ENCODE assay signal across 10 cellular contexts in genomic region chr5:172150514-172151425, GRCh38. TPM values are rescaled to one million over a fixed set of nuclear protein-coding genes. Genes with fewer than 3 reads are reported as not detected.
A peak's percentile ranks its signal among the peaks of the same experiment; 100 is the strongest.
DNase-seq lines count a peak whose midpoint lies in the region; ATAC-seq and TF ChIP-seq lines count a peak whose summit lies in the region.
"Had no signal": no experiment of that assay in that cellular context is flagged by ENCODE, and none has a peak within 500 bp of the region (broad histone marks: within the 10 kb centered on the region; RNA-seq: fewer than 3 reads in every experiment).

No MANE protein-coding gene starts in this region.

- 70% methylated on average over 10 of the region's 16 CpGs for WGBS in suprapubic skin

- peaks cover 7% of the 10 kb centered on the region for H3K4me1 ChIP-seq in suprapubic skin
- H3K4me1 ChIP-seq: A549 had no signal

- TF ChIP-seq CTCF in suprapubic skin (IDR thresholded peaks at IDR 0.05): no peak

- H3K4me3 ChIP-seq in suprapubic skin: no peak overlapping the region
- H3K4me3 ChIP-seq: A549 had no signal

- H3K27me3 Mint-ChIP-seq in T-helper 2 cell treated with Interferon-gamma antibody and Interleukin-4, amounts not matched to agents 5 μg/mL and 100 μg/mL, for 36 hours (ENCODE audit: low read depth): no peaks in the 10 kb centered on the region

- peaks cover 68% of the 10 kb centered on the region for H3K36me3 Mint-ChIP-seq in T-helper 2 cell treated with Interferon-gamma antibody and Interleukin-4, amounts not matched to agents 5 μg/mL and 100 μg/mL, for 36 hours (ENCODE audit: low read depth)

- no peak overlapping the region for H3K27ac ChIP-seq in suprapubic skin
- H3K27ac ChIP-seq: A549 had no signal

- no peak for TF ChIP-seq EP300 in suprapubic skin (IDR thresholded peaks at IDR 0.05)

- H3K9me3 ChIP-seq in suprapubic skin: no peaks in the 10 kb centered on the region
- H3K9me3 ChIP-seq: A549 had no signal

- DNase-seq in activated CD4-positive, alpha-beta T cell treated with anti-CD3 and anti-CD28 coated beads for 48 hours: peak; percentile 18
- no peak for DNase-seq in activated CD4-positive, alpha-beta T cell treated with anti-CD3 and anti-CD28 coated beads for 4 hours
- DNase-seq in T-helper 2 cell treated with Interferon-gamma antibody and Interleukin-4, amounts not matched to agents 5 μg/mL and 100 μg/mL, for 36 hours (ENCODE audit: low spot score): peak; percentile 12
- DNase-seq in cardiac septum (ENCODE audit: low spot score) (peak; percentile 91), suprapubic skin (ENCODE audit: low spot score in 2 of 2) (peak; percentile 75 to 81), middle frontal gyrus (ENCODE audit: extremely low spot score, low spot score) (no peak), NCI-H446 treated with DMSO at 0.1 percent for 48 hours (lab: John Stamatoyannopoulos, UW) (no peak)

- no peak for TF ChIP-seq POLR2A in suprapubic skin (IDR thresholded peaks at IDR 0.05)

- H3K27me3 ChIP-seq in suprapubic skin: no peaks in the 10 kb centered on the region

- H3K4me1 Mint-ChIP-seq in T-helper 2 cell treated with Interferon-gamma antibody and Interleukin-4, amounts not matched to agents 5 μg/mL and 100 μg/mL, for 36 hours (ENCODE audit: low read depth): peaks cover 42% of the 10 kb centered on the region

- no peaks in the 10 kb centered on the region for H3K36me3 ChIP-seq in suprapubic skin

- H3K9me3 Mint-ChIP-seq in T-helper 2 cell treated with Interferon-gamma antibody and Interleukin-4, amounts not matched to agents 5 μg/mL and 100 μg/mL, for 36 hours: no peaks in the 10 kb centered on the region

- intact Hi-C loops in cardiac septum (cut with DNase I): no loop called here

- peak; percentile 54 for ATAC-seq in HG03039 (IDR thresholded peaks at IDR 0.05; ENCODE audit: unreplicated experiment)
- ATAC-seq: A549 had no signal

- peak overlapping the region; percentile 47 for H3K4me3 Mint-ChIP-seq in T-helper 2 cell treated with Interferon-gamma antibody and Interleukin-4, amounts not matched to agents 5 μg/mL and 100 μg/mL, for 36 hours

- peak overlapping the region; percentile 62 for H3K27ac Mint-ChIP-seq in T-helper 2 cell treated with Interferon-gamma antibody and Interleukin-4, amounts not matched to agents 5 μg/mL and 100 μg/mL, for 36 hours

RNA-seq across cellular contexts. Expression of gene STK10, which starts 37.3 kb away (rescaled TPM):
- total RNA-seq in cardiac septum (12.1 TPM), suprapubic skin (10 to 100 TPM; 29.0 to 49.6 (median 36.9) TPM)

RNA-seq across cellular contexts. Expression of gene EFCAB9, which starts 43.2 kb away (rescaled TPM):
- total RNA-seq in cardiac septum (not detected), suprapubic skin (not detected)
- total RNA-seq: T-helper 1 cell treated with Interleukin-12 subunit alpha and Interleukin-12 subunit beta and Interleukin-4 antibody, amounts not matched to agents 30 ng/mL and 1 ng/mL, for 36 hours had no signal

Comparison
In these comparisons a context has a peak if more than half of its experiments do, and no peak if none do; other contexts are left out.
1. DNase-seq: peak in activated CD4-positive, alpha-beta T cell treated with anti-CD3 and anti-CD28 coated beads for 48 hours (single experiment), T-helper 2 cell treated with Interferon-gamma antibody and Interleukin-4, amounts not matched to agents 5 μg/mL and 100 μg/mL, for 36 hours (single experiment), cardiac septum (single experiment) and suprapubic skin (2 of 2); none in activated CD4-positive, alpha-beta T cell treated with anti-CD3 and anti-CD28 coated beads for 4 hours (0 of 2), middle frontal gyrus (single experiment) and NCI-H446 treated with DMSO at 0.1 percent for 48 hours (single experiment).